12 cellular contexts compared by ENCODE assay signal in genomic region chr12:113142173-113142885, GRCh38. TPM values are rescaled to one million over a fixed set of nuclear protein-coding genes. Genes with fewer than 3 reads are reported as not detected.
DNase-seq lines count a peak whose midpoint lies in the region; ATAC-seq, FAIRE-seq and TF ChIP-seq lines count a peak whose summit lies in the region.
"Had no signal": no experiment of that assay in that cellular context is flagged by ENCODE, and none has a peak within 500 bp of the region (broad histone marks: within the 10 kb centered on the region; RNA-seq: fewer than 3 reads in every experiment).

No MANE protein-coding gene starts in this region.

- intact Hi-C loops in dorsolateral prefrontal cortex (cut with DNase I), result no loop called here

- peaks cover 2% of the 10 kb centered on the region for H3K27me3 Mint-ChIP-seq in mesothelial cell of epicardium (ENCODE audit: low read depth)
- H3K27me3 Mint-ChIP-seq: T-cell had no signal

- no peak for TF ChIP-seq POLR2A in GM12892 (IDR thresholded peaks at IDR 0.05; ENCODE audit: low read depth, low read length)

- no peak overlapping the region for H3K9ac ChIP-seq in parathyroid adenoma

- peak in 10 of 56 donors; percentile 7 to 44 (median 20) for TF ChIP-seq CTCF in dorsolateral prefrontal cortex (IDR thresholded peaks at IDR 0.05 in 54 of 56, conservative IDR thresholded peaks at IDR 0.05 in 2 of 56; ENCODE audit: low read depth in 1 of 56, partially characterized antibody in 56 of 56)
- TF ChIP-seq CTCF in parathyroid adenoma (IDR thresholded peaks at IDR 0.05), result no peak
- no peak for TF ChIP-seq CTCF in mesothelial cell of epicardium (IDR thresholded peaks at IDR 0.05; ENCODE audit: unreplicated experiment)

- no peaks in the 10 kb centered on the region for H3K36me3 ChIP-seq in parathyroid adenoma (ENCODE audit: control insufficient read depth, insufficient read depth, low read length)

- FAIRE-seq in GM12892 (lab: Jason Lieb, UNC), result peak; percentile 30
- FAIRE-seq: GM18507 had no signal

- ATAC-seq in GM18858 (IDR thresholded peaks at IDR 0.05; ENCODE audit: unreplicated experiment) (no peak), HG02938 (IDR thresholded peaks at IDR 0.05; ENCODE audit: unreplicated experiment) (no peak)
- ATAC-seq: T-cell had no signal

- no peaks in the 10 kb centered on the region for H3K9me3 ChIP-seq in parathyroid adenoma (ENCODE audit: control insufficient read depth, low read length)

- DNase-seq in GM12892 (ENCODE audit: insufficient read length) (peak; percentile 8), NCI-H774 (lab: John Stamatoyannopoulos, UW) (peak; percentile 14), dorsolateral prefrontal cortex (peak; percentile 78 to 97 (median 93)), mesothelial cell of epicardium (ENCODE audit: low spot score in 2 of 2, unreplicated experiment in 2 of 2) (no peak), NCI-H446 treated with DMSO at 0.1 percent for 48 hours (lab: John Stamatoyannopoulos, UW) (no peak)

- H3K79me2 ChIP-seq in parathyroid adenoma, result no peaks in the 10 kb centered on the region

- peak overlapping the region; percentile 60 to 99 (median 95) for H3K27ac ChIP-seq in dorsolateral prefrontal cortex
- peak overlapping the region; percentile 96 for H3K27ac ChIP-seq in parathyroid adenoma

- no peaks in the 10 kb centered on the region for H3K4me1 Mint-ChIP-seq in mesothelial cell of epicardium
- H3K4me1 Mint-ChIP-seq: nephron, T-cell had no signal

- no peak overlapping the region for H3K27ac Mint-ChIP-seq in mesothelial cell of epicardium
- H3K27ac Mint-ChIP-seq: nephron, T-cell had no signal

- H2AFZ ChIP-seq in parathyroid adenoma, result peak overlapping the region; percentile 80

- no peaks in the 10 kb centered on the region for H3K27me3 ChIP-seq in dorsolateral prefrontal cortex
- H3K27me3 ChIP-seq in parathyroid adenoma (ENCODE audit: control insufficient read depth, insufficient read depth, low read length), result no peaks in the 10 kb centered on the region

- peaks cover 3% of the 10 kb centered on the region for H3K9me3 Mint-ChIP-seq in mesothelial cell of epicardium

- no peak overlapping the region for H3K4me3 Mint-ChIP-seq in mesothelial cell of epicardium
- H3K4me3 Mint-ChIP-seq: nephron, T-cell had no signal

- H3K4me1 ChIP-seq in parathyroid adenoma, result peaks cover 59% of the 10 kb centered on the region

- no peaks in the 10 kb centered on the region for H3K36me3 Mint-ChIP-seq in mesothelial cell of epicardium
- H3K36me3 Mint-ChIP-seq: T-cell had no signal

- H3K4me2 ChIP-seq in parathyroid adenoma (ENCODE audit: low read length), result no peak overlapping the region

- H3K4me3 ChIP-seq in dorsolateral prefrontal cortex, result peak overlapping the region in 9 of 59 donors; percentile 3 to 23 (median 17)
- H3K4me3 ChIP-seq in parathyroid adenoma (ENCODE audit: low read depth, low read length), result no peak overlapping the region

RNA-seq across cellular contexts. Expression of gene RASAL1, which starts 6.8 kb away (rescaled TPM):
- polyA plus RNA-seq in GM12892 (2012; ENCODE audit: missing spikeins), result 2.0 TPM
- 10 to 100 TPM; 17.0 to 95.6 (median 38.8) TPM for total RNA-seq in dorsolateral prefrontal cortex
- 0.61 to 1.2 TPM (median 0.65 TPM) in 3 replicates for total RNA-seq in mesothelial cell of epicardium

RNA-seq across cellular contexts. Expression of gene CFAP73, which starts 7.2 kb away (rescaled TPM):
- 0.36 TPM for polyA plus RNA-seq in GM12892 (2012; ENCODE audit: missing spikeins)
- total RNA-seq in dorsolateral prefrontal cortex, result 1 to 10 TPM in 28 of 120 experiments, under 1 TPM in 66, not detected in 26; 0.31 to 3.5 (median 0.80) TPM
- not detected in 3 replicates for total RNA-seq in mesothelial cell of epicardium
- total RNA-seq: urinary bladder had no signal

RNA-seq across cellular contexts. Expression of gene DDX54, which starts 42.9 kb away (rescaled TPM):
- polyA plus RNA-seq in GM12892 (2012; ENCODE audit: missing spikeins), result 27.4 TPM
- total RNA-seq in dorsolateral prefrontal cortex, result 10 to 100 TPM; 20.8 to 54.8 (median 35.0) TPM
- 66.7 to 74.5 TPM (median 69.0 TPM) in 3 replicates for total RNA-seq in mesothelial cell of epicardium

RNA-seq across cellular contexts. Expression of gene RITA1, which starts 43.2 kb away (rescaled TPM):
- 10.5 TPM for polyA plus RNA-seq in GM12892 (2012; ENCODE audit: missing spikeins)
- total RNA-seq in dorsolateral prefrontal cortex (10 to 100 TPM; 12.4 to 35.1 (median 24.5) TPM), mesothelial cell of epicardium (15.2 to 15.4 TPM (median 15.3 TPM) in 3 replicates)

Comparison
In these comparisons a context has a peak if more than half of its experiments do, and no peak if none do; other contexts are left out.
1. DNase-seq: peak in GM12892 (single experiment), NCI-H774 (single experiment) and dorsolateral prefrontal cortex (10 of 10); none in mesothelial cell of epicardium (0 of 2) and NCI-H446 treated with DMSO at 0.1 percent for 48 hours (single experiment).